Comparison of ENCODE assay signal across 26 cellular contexts in genomic region chr10:117778241-117778640, GRCh38.
A peak's percentile ranks its signal among the peaks of the same experiment; 100 is the strongest.
DNase-seq lines count a peak whose midpoint lies in the region; ATAC-seq, FAIRE-seq and TF ChIP-seq lines count a peak whose summit lies in the region.
"Had no signal": no experiment of that assay in that cellular context is flagged by ENCODE, and none has a peak within 500 bp of the region (broad histone marks: within the 10 kb centered on the region; RNA-seq: fewer than 3 reads in every experiment).

No MANE protein-coding gene starts in this region.

- H3K36me3 Mint-ChIP-seq in endodermal cell (ENCODE audit: low read depth) = no peaks in the 10 kb centered on the region
- H3K36me3 Mint-ChIP-seq: CD14-positive monocyte; CD4-positive, alpha-beta memory T cell; CD4-positive, CD25-positive, alpha-beta regulatory T cell; CD8-positive, alpha-beta memory T cell had no signal

- H3K27ac Mint-ChIP-seq in endodermal cell = no peak overlapping the region
- H3K27ac Mint-ChIP-seq: CD4-positive, alpha-beta memory T cell; CD4-positive, CD25-positive, alpha-beta regulatory T cell; CD8-positive, alpha-beta memory T cell had no signal

- no peak for ATAC-seq in HepG2
- ATAC-seq: GM12878 had no signal

- BruUV-seq in HepG2 (replicated peaks; lab: Mats Ljungman, UMichigan) = no TSS peak

- H3K27me3 ChIP-seq in endodermal cell (ENCODE audit: control insufficient read depth, insufficient read depth, low read length, poor library complexity, severe bottlenecking) = peaks cover 7% of the 10 kb centered on the region
- H3K27me3 ChIP-seq in neuronal stem cell (ENCODE audit: control insufficient read depth in 3 of 3, insufficient read depth in 3 of 3, low read depth in 1 of 3, low read length in 3 of 3) = no peaks in the 10 kb centered on the region
- H3K27me3 ChIP-seq in trophoblast cell (ENCODE audit: insufficient read depth, low read length) = no peaks in the 10 kb centered on the region
- H3K27me3 ChIP-seq in HepG2 (ENCODE audit: control insufficient read depth in 1 of 2, insufficient read depth in 2 of 2, low read length in 2 of 2) = peaks cover 0 to 12% of the 10 kb centered on the region in 2 experiments; a peak in 1 of 5 replicates
- H3K27me3 ChIP-seq: BE2C, BLaER1 had no signal

- TF ChIP-seq CTCF in endodermal cell (conservative IDR thresholded peaks at IDR 0.05) (no peak), HepG2 (CRISPR knock-in tag; IDR thresholded peaks at IDR 0.05) (no peak)

- H3K9me3 ChIP-seq in endodermal cell (ENCODE audit: control insufficient read depth, low read length) = no peaks in the 10 kb centered on the region
- no peaks in the 10 kb centered on the region for H3K9me3 ChIP-seq in neuronal stem cell (replicated peaks in 1 of 2; ENCODE audit: control insufficient read depth in 2 of 2, insufficient read depth in 1 of 2, low read depth in 1 of 2, low read length in 2 of 2)
- H3K9me3 ChIP-seq in trophoblast cell (ENCODE audit: insufficient read depth, low read depth, low read length) = no peaks in the 10 kb centered on the region
- H3K9me3 ChIP-seq in HepG2 (ENCODE audit: low read length) = no peaks in the 10 kb centered on the region
- H3K9me3 ChIP-seq: BE2C, BLaER1 had no signal

- intact Hi-C loops in HepG2 (cut with micrococcal nuclease; ENCODE audit: unreplicated experiment) = no loop called here

- no peak overlapping the region for H4K91ac ChIP-seq in neuronal stem cell (ENCODE audit: low read depth, low read length, poor library complexity)
- H4K91ac ChIP-seq in trophoblast cell (ENCODE audit: low read depth, low read length) = no peak overlapping the region

- H3K79me1 ChIP-seq in neuronal stem cell (ENCODE audit: low read depth, low read length) (no peaks in the 10 kb centered on the region), trophoblast cell (ENCODE audit: low read length) (no peaks in the 10 kb centered on the region)

- H2BK15ac ChIP-seq in neuronal stem cell (ENCODE audit: low read length) = peak overlapping the region; percentile 13

- H2BK12ac ChIP-seq in neuronal stem cell (ENCODE audit: low read length) (no peak overlapping the region), trophoblast cell (ENCODE audit: low read length) (no peak overlapping the region)

- H4K8ac ChIP-seq in neuronal stem cell (ENCODE audit: low read depth, low read length) (no peak overlapping the region), trophoblast cell (ENCODE audit: low read depth, low read length) (no peak overlapping the region)

- TF ChIP-seq EP300 in HepG2 (IDR thresholded peaks at IDR 0.05; ENCODE audit: low read depth in 2 of 2, low read length in 2 of 2) = no peak
- no peak for TF ChIP-seq EP300 in HepG2 (CRISPR knock-in tag; IDR thresholded peaks at IDR 0.05; ENCODE audit: borderline replicate concordance)

- H3K4me3 ChIP-seq in endodermal cell (ENCODE audit: low read length) (no peak overlapping the region), neuronal stem cell (ENCODE audit: low read length in 2 of 2) (no peak overlapping the region), trophoblast cell (ENCODE audit: low read depth, low read length) (no peak overlapping the region), HepG2 (replicated peaks in 1 of 3; ENCODE audit: insufficient read depth in 1 of 3, low read depth in 2 of 3, low read length in 3 of 3) (no peak overlapping the region)
- H3K4me3 ChIP-seq: BLaER1, GM12878 had no signal

- in situ Hi-C loops in HepG2 (cut with HindIII; ENCODE audit: extremely low pct_ligation_motif_present, low pct_unique_long_range_greater_than_20kb) = no loop called here

- DNase-seq in endodermal cell (peak; percentile 6), neuronal stem cell (ENCODE audit: low spot score) (no peak), trophoblast cell (no peak), NCI-H1930 (lab: John Stamatoyannopoulos, UW) (no peak), HepG2 (ENCODE audit: low spot score) (no peak)
- DNase-seq: 8988T; ACHN; BE2C; C1 segment of cervical spinal cord; CD4-positive, alpha-beta memory T cell; CD4-positive, CD25-positive, alpha-beta regulatory T cell; CD8-positive, alpha-beta memory T cell; COR-L47; DMS 273 treated with DMSO at 0.1 percent for 48 hours; DMS153; DMS53; DMS79; DND-41; EL; GDM1 had no signal

- H3K36me3 ChIP-seq in endodermal cell (ENCODE audit: control insufficient read depth, insufficient read depth, low read length) = no peaks in the 10 kb centered on the region
- no peaks in the 10 kb centered on the region for H3K36me3 ChIP-seq in neuronal stem cell (replicated peaks in 1 of 2; ENCODE audit: control insufficient read depth in 2 of 2, insufficient read depth in 2 of 2, low read length in 2 of 2)
- no peaks in the 10 kb centered on the region for H3K36me3 ChIP-seq in trophoblast cell (ENCODE audit: control insufficient read depth in 1 of 2, insufficient read depth in 2 of 2, low read length in 2 of 2)
- H3K36me3 ChIP-seq in HepG2 (replicated peaks in 1 of 2; ENCODE audit: control insufficient read depth in 1 of 2, insufficient read depth in 2 of 2, low read length in 2 of 2) = no peaks in the 10 kb centered on the region
- H3K36me3 ChIP-seq: BE2C, BLaER1 had no signal

- peak overlapping the region; percentile 32 for H4K12ac ChIP-seq in trophoblast cell (ENCODE audit: low read depth, low read length)

- H3K4me2 ChIP-seq in neuronal stem cell (ENCODE audit: insufficient read depth, low read length, poor library complexity, severe bottlenecking) = no peak overlapping the region
- H3K4me2 ChIP-seq in trophoblast cell (ENCODE audit: low read length) = no peak overlapping the region
- H3K4me2 ChIP-seq in HepG2 (ENCODE audit: low read depth, low read length) = no peak overlapping the region
- H3K4me2 ChIP-seq: BLaER1 had no signal

- H3K79me2 ChIP-seq in trophoblast cell (ENCODE audit: control insufficient read depth, insufficient read depth, low read length, poor library complexity) (no peaks in the 10 kb centered on the region), HepG2 (ENCODE audit: insufficient read depth, low read length) (no peaks in the 10 kb centered on the region)

- H3K9me3 Mint-ChIP-seq in endodermal cell = no peaks in the 10 kb centered on the region

- peaks cover 53% of the 10 kb centered on the region for H3K27me3 Mint-ChIP-seq in endodermal cell (ENCODE audit: insufficient read depth)
- H3K27me3 Mint-ChIP-seq: CD4-positive, CD25-positive, alpha-beta regulatory T cell had no signal

- H3K9ac ChIP-seq in endodermal cell (ENCODE audit: extremely low read depth, low read length, poor library complexity, severe bottlenecking) (no peak overlapping the region), neuronal stem cell (ENCODE audit: low read depth, low read length, poor library complexity) (no peak overlapping the region), trophoblast cell (ENCODE audit: low read length) (no peak overlapping the region), HepG2 (ENCODE audit: insufficient read depth, low read depth, low read length) (no peak overlapping the region)
- H3K9ac ChIP-seq: BLaER1 had no signal

- no peak overlapping the region for H2AFZ ChIP-seq in neuronal stem cell (ENCODE audit: low read length)
- H2AFZ ChIP-seq in trophoblast cell (ENCODE audit: insufficient read depth, low read length, poor library complexity) = no peak overlapping the region
- no peak overlapping the region for H2AFZ ChIP-seq in HepG2 (ENCODE audit: low read length)

- H2AK5ac ChIP-seq in neuronal stem cell (ENCODE audit: low read depth, low read length) = peak overlapping the region; percentile 1
- no peak overlapping the region for H2AK5ac ChIP-seq in trophoblast cell (ENCODE audit: low read length)

- 83 to 100% methylated on average over 1 to 3 of the region's 3 CpGs for WGBS in endodermal cell (ENCODE audit: insufficient coverage in 1 of 2, insufficient read length in 1 of 2), 2 experiments
- no CpG with 5 or more reads among the region's 3 CpGs for WGBS in neuronal stem cell (ENCODE audit: extremely low coverage in 2 of 2, insufficient read length in 2 of 2, insufficient replicate concordance in 1 of 2), 2 donors
- no CpG with 5 or more reads among the region's 3 CpGs for WGBS in trophoblast cell (ENCODE audit: extremely low coverage, insufficient coverage, insufficient read length)
- 0% methylated on average over 3 of the region's 3 CpGs for WGBS in HepG2 (ENCODE audit: low lambda C conversion rate)

- H3K23ac ChIP-seq in neuronal stem cell (ENCODE audit: low read depth, low read length, poor library complexity) (no peak overlapping the region), trophoblast cell (ENCODE audit: low read length) (no peak overlapping the region)

- H3K4me1 Mint-ChIP-seq in endodermal cell = peaks cover 7% of the 10 kb centered on the region
- H3K4me1 Mint-ChIP-seq: CD14-positive monocyte; CD4-positive, alpha-beta memory T cell; CD4-positive, CD25-positive, alpha-beta regulatory T cell; CD8-positive, alpha-beta memory T cell had no signal

- H3K27ac ChIP-seq in endodermal cell (ENCODE audit: low read depth, low read length) (no peak overlapping the region), neuronal stem cell (replicated peaks; ENCODE audit: low read length) (no peak overlapping the region), trophoblast cell (ENCODE audit: low read depth, low read length) (no peak overlapping the region), HepG2 (ENCODE audit: extremely low read length, insufficient read depth, low read length) (no peak overlapping the region)
- H3K27ac ChIP-seq: BLaER1 had no signal

- FAIRE-seq in HepG2 (lab: Jason Lieb, UNC) = no peak
- FAIRE-seq: A204.1, GM12878, GM12892, GM18507 had no signal

- H3K4me1 ChIP-seq in endodermal cell (ENCODE audit: control insufficient read depth, insufficient read depth, low read length) (no peaks in the 10 kb centered on the region), neuronal stem cell (ENCODE audit: control insufficient read depth in 2 of 2, insufficient read depth in 1 of 2, low read depth in 1 of 2, low read length in 2 of 2) (peaks cover 0 to 5% of the 10 kb centered on the region in 2 donors), trophoblast cell (ENCODE audit: control insufficient read depth in 1 of 2, insufficient read depth in 2 of 2, low read length in 2 of 2) (no peaks in the 10 kb centered on the region), HepG2 (ENCODE audit: insufficient read depth, low read length) (no peaks in the 10 kb centered on the region)
- H3K4me1 ChIP-seq: BE2C, BLaER1 had no signal

- POLR2A ChIA-PET in HepG2 (lab: Yijun Ruan, JAX) = no interaction called here

- H2BK120ac ChIP-seq in neuronal stem cell (ENCODE audit: low read depth, low read length) (no peak overlapping the region), trophoblast cell (ENCODE audit: insufficient read depth, low read length, poor library complexity) (no peak overlapping the region)

- CTCF ChIA-PET in HepG2 (lab: Yijun Ruan, JAX; ENCODE audit: low intra/inter-chr PET ratio, low total read pairs) = no interaction called here

- TF ChIP-seq RAD21 in HepG2 (CRISPR knock-in tag; IDR thresholded peaks at IDR 0.05) = no peak

- H4K20me1 ChIP-seq in HepG2 (ENCODE audit: insufficient read depth, low read length) = no peaks in the 10 kb centered on the region; the same call in 1 of the 2 replicates
- H4K20me1 ChIP-seq: BLaER1 had no signal

- H3K4ac ChIP-seq in neuronal stem cell (ENCODE audit: low read length) = no peak overlapping the region
- H3K4ac ChIP-seq in trophoblast cell (ENCODE audit: low read depth, low read length) = no peak overlapping the region

- H3K18ac ChIP-seq in neuronal stem cell (ENCODE audit: low read length) (no peak overlapping the region), trophoblast cell (ENCODE audit: low read length) (no peak overlapping the region)

- no peak for TF ChIP-seq POLR2A in HepG2 (IDR thresholded peaks at IDR 0.05; ENCODE audit: insufficient read depth in 1 of 2, low read depth in 2 of 2, low read length in 2 of 2)

- H3K4me3 Mint-ChIP-seq in endodermal cell = no peak overlapping the region
- H3K4me3 Mint-ChIP-seq: CD14-positive monocyte; CD4-positive, alpha-beta memory T cell; CD4-positive, CD25-positive, alpha-beta regulatory T cell; CD8-positive, alpha-beta memory T cell had no signal

- H2BK5ac ChIP-seq in neuronal stem cell (ENCODE audit: low read length) = no peak overlapping the region
- H2BK5ac ChIP-seq in trophoblast cell (ENCODE audit: low read depth, low read length, poor library complexity) = no peak overlapping the region

- H3K14ac ChIP-seq in neuronal stem cell (ENCODE audit: low read length) = no peak overlapping the region
- H3K14ac ChIP-seq in trophoblast cell (ENCODE audit: low read length) = no peak overlapping the region
